Comparison of ENCODE assay signal across 14 cellular contexts in genomic region chr14:103483600-103483999, GRCh38. TPM values are rescaled to one million over a fixed set of nuclear protein-coding genes. Genes with fewer than 3 reads are reported as not detected.
DNase-seq lines count a peak whose midpoint lies in the region; ATAC-seq, FAIRE-seq and TF ChIP-seq lines count a peak whose summit lies in the region.
"Had no signal": no experiment of that assay in that cellular context is flagged by ENCODE, and none has a peak within 500 bp of the region (broad histone marks: within the 10 kb centered on the region; RNA-seq: fewer than 3 reads in every experiment).

No MANE protein-coding gene starts in this region.

- no peak overlapping the region for H2AK9ac ChIP-seq in IMR-90 (replicated peaks; ENCODE audit: low read depth, low read length, poor library complexity)

- H3K23ac ChIP-seq in IMR-90 (ENCODE audit: low read depth, low read length) = no peak overlapping the region

- H3K9me1 ChIP-seq in IMR-90 (ENCODE audit: insufficient read depth, low read length) = peaks cover 9% of the 10 kb centered on the region; the same call in 1 of the 2 replicates

- H3K27me3 ChIP-seq in IMR-90 (ENCODE audit: control insufficient read depth, insufficient read depth, low read length) = no peaks in the 10 kb centered on the region
- no peaks in the 10 kb centered on the region for H3K27me3 ChIP-seq in adrenal gland
- no peaks in the 10 kb centered on the region for H3K27me3 ChIP-seq in foreskin keratinocyte

- no peak overlapping the region for H4K5ac ChIP-seq in IMR-90 (ENCODE audit: low read depth, low read length)

- H3K9me3 ChIP-seq in IMR-90 (ENCODE audit: control insufficient read depth, insufficient read depth, low read length) = no peaks in the 10 kb centered on the region
- no peaks in the 10 kb centered on the region for H3K9me3 ChIP-seq in adrenal gland (replicated peaks in 1 of 3)
- H3K9me3 ChIP-seq: lower lobe of right lung had no signal

- no peak overlapping the region for H3K27ac Mint-ChIP-seq in activated naive CD4-positive, alpha-beta T cell treated with anti-CD3 and anti-CD28 coated beads, Interleukin-2, amount 10 ng/mL, durations not matched to agents 7 days and 5 days
- H3K27ac Mint-ChIP-seq: activated naive CD4-positive, alpha-beta T cell treated with anti-CD3 and anti-CD28 coated beads, Interleukin-2, amount 50 U/mL, for 24 hours had no signal

- dilution Hi-C loops in IMR-90 (cut with HindIII; ENCODE audit: low sequenced_read_pairs, unreplicated experiment) = no loop called here

- CTCF ChIA-PET in IMR-90 (lab: Yijun Ruan, JAX) = interaction anchor here (0.5 kb wide), 1 partner anchor 185 kb away, joined by 5 read pairs; no protein-coding TSS in a partner anchor
- CTCF ChIA-PET in activated naive CD4-positive, alpha-beta T cell treated with anti-CD3 and anti-CD28 coated beads, Interleukin-2, amount 10 ng/mL, durations not matched to agents 7 days and 5 days (lab: Charles Lee) = no interaction called here

- TF ChIP-seq RAD21 in IMR-90 (IDR thresholded peaks at IDR 0.05; ENCODE audit: low read length) = no peak

- peaks cover 12% of the 10 kb centered on the region for H3K4me1 Mint-ChIP-seq in activated naive CD4-positive, alpha-beta T cell treated with anti-CD3 and anti-CD28 coated beads, Interleukin-2, amount 10 ng/mL, durations not matched to agents 7 days and 5 days

- no peak overlapping the region for H4K91ac ChIP-seq in IMR-90 (ENCODE audit: insufficient read depth, low read depth, low read length)

- no peak overlapping the region for H3K9ac ChIP-seq in IMR-90 (ENCODE audit: low read depth, low read length)

- POLR2A ChIA-PET in IMR-90 (lab: Charles Lee; ENCODE audit: unreplicated experiment) = no interaction called here

- peak; percentile 87 for ATAC-seq in IMR-90 (ENCODE audit: low read depth)
- ATAC-seq in foreskin keratinocyte = peak; percentile 98
- ATAC-seq: lower lobe of right lung had no signal

- peak overlapping the region; percentile 76; the same call in 1 of the 2 replicates for H3K4me2 ChIP-seq in IMR-90 (ENCODE audit: low read depth, low read length)

- TF ChIP-seq CTCF in AG09319 (IDR thresholded peaks at IDR 0.05; ENCODE audit: low read depth, low read length) (no peak), IMR-90 (conservative IDR thresholded peaks at IDR 0.05; ENCODE audit: low read depth, low read length) (no peak), adrenal gland (IDR thresholded peaks at IDR 0.05) (no peak), foreskin keratinocyte (conservative IDR thresholded peaks at IDR 0.05) (no peak)

- no peak overlapping the region for H2AFZ ChIP-seq in IMR-90 (replicated peaks; ENCODE audit: low read length, poor library complexity)

- WGBS in IMR-90 (ENCODE audit: extremely low coverage in 2 of 2, insufficient read length in 1 of 2), 2 experiments = 0% methylated on average over 1 of the region's 5 CpGs; no CpG with 5 or more reads in 1 of the 2 experiments
- WGBS in adrenal gland, 4 donors = 22 to 43% (median 34%) methylated on average over 5 of the region's 5 CpGs

- H3K36me3 ChIP-seq in IMR-90 (ENCODE audit: control insufficient read depth, insufficient read depth, low read length) = peaks cover 28% of the 10 kb centered on the region
- peaks cover 0 to 53% of the 10 kb centered on the region in 2 donors for H3K36me3 ChIP-seq in adrenal gland (replicated peaks in 1 of 2)

- no peaks in the 10 kb centered on the region for H3K9me3 Mint-ChIP-seq in activated naive CD4-positive, alpha-beta T cell treated with anti-CD3 and anti-CD28 coated beads, Interleukin-2, amount 10 ng/mL, durations not matched to agents 7 days and 5 days
- H3K9me3 Mint-ChIP-seq: activated naive CD4-positive, alpha-beta T cell treated with anti-CD3 and anti-CD28 coated beads, Interleukin-2, amount 50 U/mL, for 24 hours; CD4-positive, alpha-beta memory T cell had no signal

- FAIRE-seq in GM19239 (lab: Jason Lieb, UNC) (no peak), urothelium cell line (lab: Jason Lieb, UNC) (no peak)

- H4K20me1 ChIP-seq in IMR-90 (ENCODE audit: insufficient read depth, low read length) = peaks cover 20% of the 10 kb centered on the region

- H3K27ac ChIP-seq in IMR-90 (ENCODE audit: insufficient read depth, low read length) (no peak overlapping the region), adrenal gland (peak overlapping the region in 4 of 5 donors; percentile 45 to 70 (median 68)), foreskin keratinocyte (no peak overlapping the region)
- H3K27ac ChIP-seq: lower lobe of right lung had no signal

- peaks cover 37% of the 10 kb centered on the region for H3K36me3 Mint-ChIP-seq in activated naive CD4-positive, alpha-beta T cell treated with anti-CD3 and anti-CD28 coated beads, Interleukin-2, amount 10 ng/mL, durations not matched to agents 7 days and 5 days

- TF ChIP-seq POLR2A in IMR-90 (IDR thresholded peaks at IDR 0.05; ENCODE audit: low read depth, low read length) = no peak
- TF ChIP-seq POLR2A in adrenal gland (IDR thresholded peaks at IDR 0.05) = peak in 1 of 2 donors; percentile 38

- no peak overlapping the region for H3K56ac ChIP-seq in IMR-90 (ENCODE audit: extremely low read depth, insufficient read depth, low read length)

- no peak overlapping the region for H2BK15ac ChIP-seq in IMR-90 (ENCODE audit: low read depth, low read length)

- BruUV-seq in IMR-90 (replicated peaks; lab: Mats Ljungman, UMichigan) = TSS peak; percentile 5

- peaks cover 22 to 50% of the 10 kb centered on the region in 2 experiments for H3K79me1 ChIP-seq in IMR-90 (ENCODE audit: low read depth in 1 of 2, low read length in 2 of 2)

- H3K4me3 Mint-ChIP-seq in activated naive CD4-positive, alpha-beta T cell treated with anti-CD3 and anti-CD28 coated beads, Interleukin-2, amount 10 ng/mL, durations not matched to agents 7 days and 5 days = no peak overlapping the region
- H3K4me3 Mint-ChIP-seq: activated naive CD4-positive, alpha-beta T cell treated with anti-CD3 and anti-CD28 coated beads, Interleukin-2, amount 50 U/mL, for 24 hours; CD4-positive, alpha-beta memory T cell had no signal

- H2BK5ac ChIP-seq in IMR-90 (ENCODE audit: low read depth, low read length, poor library complexity, severe bottlenecking) = peak overlapping the region; percentile 72

- H3K18ac ChIP-seq in IMR-90 (ENCODE audit: low read depth, low read length) = no peak overlapping the region

- intact Hi-C loops in IMR-90 (cut with micrococcal nuclease) = no loop called here
- intact Hi-C loops in adrenal gland (cut with DNase I) = no loop called here

- no peak overlapping the region for H2BK20ac ChIP-seq in IMR-90 (ENCODE audit: low read depth, low read length)

- H3K4me1 ChIP-seq in IMR-90 (ENCODE audit: control insufficient read depth, insufficient read depth, low read length) (peaks cover 5% of the 10 kb centered on the region), adrenal gland (replicated peaks in 1 of 2) (peaks cover 8 to 23% of the 10 kb centered on the region in 2 donors), foreskin keratinocyte (no peaks in the 10 kb centered on the region)
- H3K4me1 ChIP-seq: lower lobe of right lung had no signal

- H2AK5ac ChIP-seq in IMR-90 (ENCODE audit: low read depth, low read length) = no peak overlapping the region

- H3K4ac ChIP-seq in IMR-90 (ENCODE audit: low read depth, low read length) = no peak overlapping the region

- H3K27me3 Mint-ChIP-seq in activated naive CD4-positive, alpha-beta T cell treated with anti-CD3 and anti-CD28 coated beads, Interleukin-2, amount 10 ng/mL, durations not matched to agents 7 days and 5 days = no peaks in the 10 kb centered on the region
- H3K27me3 Mint-ChIP-seq: activated naive CD4-positive, alpha-beta T cell treated with anti-CD3 and anti-CD28 coated beads, Interleukin-2, amount 50 U/mL, for 24 hours; CD4-positive, alpha-beta memory T cell had no signal

- DNase-seq in AG09319 (ENCODE audit: extremely low read depth, low read depth) (peak; percentile 70), IMR-90 (peak; percentile 98), adrenal gland (peak; percentile 66 to 87 (median 80)), foreskin keratinocyte (peak; percentile 81 to 90), GM19239 (ENCODE audit: insufficient read length, low spot score) (no peak), urothelium cell line (ENCODE audit: low spot score) (no peak)
- no peak for DNase-seq in activated naive CD4-positive, alpha-beta T cell treated with anti-CD3 and anti-CD28 coated beads, Interleukin-2, amount 10 ng/mL, durations not matched to agents 7 days and 5 days
- DNase-seq in activated CD4-positive, CD25-positive, alpha-beta regulatory T cell treated with anti-CD3 and anti-CD28 coated beads, Interleukin-2, amount 50 U/mL, for 72 hours = no peak
- DNase-seq: activated CD4-positive, alpha-beta T cell treated with anti-CD3 and anti-CD28 coated beads for 4 hours; CD4-positive, alpha-beta memory T cell; lower lobe of right lung; NCI-H1417 treated with DMSO at 0.1 percent for 48 hours; retina had no signal

- no peak overlapping the region for H4K8ac ChIP-seq in IMR-90 (ENCODE audit: low read depth in 2 of 2, low read length in 2 of 2)

- H2BK120ac ChIP-seq in IMR-90 (ENCODE audit: low read depth, low read length) = no peak overlapping the region

- H3K4me3 ChIP-seq in IMR-90 (ENCODE audit: insufficient read depth, low read depth, low read length) = peak overlapping the region; percentile 17; the same call in 1 of the 2 replicates
- no peak overlapping the region for H3K4me3 ChIP-seq in adrenal gland
- H3K4me3 ChIP-seq: lower lobe of right lung had no signal

- no peak overlapping the region for H3K14ac ChIP-seq in IMR-90 (replicated peaks; ENCODE audit: low read depth, low read length)

- in situ Hi-C loops in IMR-90 (cut with MboI; ENCODE audit: low sequenced_read_pairs) = no loop called here

TF ChIP-seq in IMR-90, 13 proteins besides CTCF, POLR2A, EP300 and RAD21 (continues in another document):
- TF ChIP-seq MAFK (IDR thresholded peaks at IDR 0.05; ENCODE audit: low read depth, low read length) (no peak), BHLHE40 (IDR thresholded peaks at IDR 0.05; ENCODE audit: low read depth, low read length) (peak; percentile 54), FOS (IDR thresholded peaks at IDR 0.05; ENCODE audit: low read depth, low read length) (peak; percentile 76)

RNA-seq across cellular contexts. Expression of gene CKB, which starts 39.0 kb away (rescaled TPM):
- total RNA-seq in IMR-90 (2012; rRNA removed) (17.7 and 31.7 TPM in 2 replicates), adrenal gland (100 to 1,000 TPM in 7 of 8 donors, 10 to 100 TPM in 1; 95.6 to 410 (median 198) TPM), foreskin keratinocyte (1.8 and 4.1 TPM in 2 replicates)
- polyA plus RNA-seq in IMR-90 (2012; rRNA removed) (82.6 and 120 TPM in 2 replicates), adrenal gland (100 to 1,000 TPM in 2 of 3 donors, 10 to 100 TPM in 1; 11.0 to 383 (median 303) TPM), foreskin keratinocyte (4.4 and 7.1 TPM in 2 replicates)
- 55.5 and 84.4 TPM in 2 replicates for polyA plus RNA-seq in IMR-90 (2012; cell fraction: cytosol; rRNA removed)
- 78.1 and 241 TPM in 2 replicates for polyA plus RNA-seq in IMR-90 (2012; cell fraction: nucleus; rRNA removed; ENCODE audit: low replicate concordance)

RNA-seq across cellular contexts. Expression of gene TRMT61A, which starts 45.4 kb away (rescaled TPM):
- total RNA-seq in IMR-90 (2012; rRNA removed) (5.7 and 6.4 TPM in 2 replicates), adrenal gland (10 to 100 TPM in 7 of 8 donors, 1 to 10 TPM in 1; 9.7 to 18.1 (median 13.5) TPM), foreskin keratinocyte (12.0 and 14.1 TPM in 2 replicates)
- polyA plus RNA-seq in IMR-90 (2012; rRNA removed) (16.2 and 20.0 TPM in 2 replicates), adrenal gland (10 to 100 TPM in 2 of 3 donors, 1 to 10 TPM in 1; 2.5 to 26.0 (median 17.1) TPM), foreskin keratinocyte (13.8 and 14.9 TPM in 2 replicates)
- 9.4 and 20.8 TPM in 2 replicates for polyA plus RNA-seq in IMR-90 (2012; cell fraction: cytosol; rRNA removed)
- 15.1 and 42.4 TPM in 2 replicates for polyA plus RNA-seq in IMR-90 (2012; cell fraction: nucleus; rRNA removed; ENCODE audit: low replicate concordance)

Comparison
In these comparisons a context has a peak if more than half of its experiments do, and no peak if none do; other contexts are left out.
1. DNase-seq: peak in AG09319 (single experiment), IMR-90 (single experiment), adrenal gland (7 of 7) and foreskin keratinocyte (2 of 2); none in activated naive CD4-positive, alpha-beta T cell treated with anti-CD3 and anti-CD28 coated beads, Interleukin-2, amount 10 ng/mL, durations not matched to agents 7 days and 5 days (single experiment), activated CD4-positive, CD25-positive, alpha-beta regulatory T cell treated with anti-CD3 and anti-CD28 coated beads, Interleukin-2, amount 50 U/mL, for 72 hours (single experiment), GM19239 (single experiment) and urothelium cell line (single experiment).
2. H3K27ac ChIP-seq: peak in adrenal gland (4 of 5); none in IMR-90 (single experiment) and foreskin keratinocyte (single experiment).